8 cellular contexts compared by ENCODE assay signal in the genomic region with DNA sequence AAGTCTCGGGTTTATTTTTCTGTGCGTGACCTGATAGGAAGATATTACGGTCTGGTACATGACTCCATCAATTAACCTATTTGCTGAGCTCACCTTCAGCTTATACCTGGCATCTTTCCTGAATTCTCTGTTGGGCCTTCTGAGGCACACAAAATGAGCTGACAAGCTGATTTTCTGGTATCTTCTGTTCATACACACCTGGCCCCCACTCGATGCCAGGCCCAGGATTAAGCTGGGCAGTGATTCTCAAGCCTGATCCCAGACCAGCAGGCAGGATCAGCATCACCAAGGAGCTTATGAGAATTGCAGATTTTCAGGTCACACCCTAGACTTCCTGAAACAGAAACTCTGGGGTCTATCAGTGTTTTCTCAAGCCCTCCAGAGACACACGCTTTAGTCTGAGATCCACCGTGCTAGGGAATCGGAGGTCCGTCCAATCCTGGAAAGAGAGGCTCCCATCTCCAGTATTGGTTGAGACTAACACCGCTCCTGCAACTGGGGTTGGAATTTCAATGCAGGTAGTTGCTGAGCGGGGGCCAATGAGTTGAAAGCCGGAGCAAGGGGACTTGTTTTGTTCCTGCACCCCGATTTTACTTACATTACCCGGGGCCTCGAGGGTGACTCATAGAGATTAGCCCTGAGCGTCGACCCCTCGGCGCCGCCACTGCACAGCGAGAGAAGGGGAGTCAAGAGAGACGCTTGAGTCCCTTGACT. TPM values are rescaled to one million over a fixed set of nuclear protein-coding genes. Genes with fewer than 3 reads are reported as not detected.
DNase-seq lines count a peak whose midpoint lies in the region; ATAC-seq and TF ChIP-seq lines count a peak whose summit lies in the region.

No MANE protein-coding gene starts in this region.

- H3K36me3 ChIP-seq in liver (ENCODE audit: control insufficient read depth in 4 of 4, insufficient read depth in 3 of 4, low read depth in 1 of 4, low read length in 3 of 4) (peaks cover 0 to 16% (median 14%) of the 10 kb centered on the region in 4 donors), transverse colon (peaks cover 0 to 7% (median 0%) of the 10 kb centered on the region in 4 donors)

- peaks cover 14% of the 10 kb centered on the region for H3K27me3 Mint-ChIP-seq in brain

- intact Hi-C loops in transverse colon (cut with DNase I; ENCODE audit: low total_unique reads), result no loop called here

- TF ChIP-seq CTCF in brain (conservative IDR thresholded peaks at IDR 0.05) (no peak), liver (IDR thresholded peaks at IDR 0.05; ENCODE audit: low read depth, low read length, missing input control) (no peak), transverse colon (IDR thresholded peaks at IDR 0.05) (no peak)

- H3K36me3 Mint-ChIP-seq in brain, result peaks cover 35% of the 10 kb centered on the region

- H3K4me3 ChIP-seq in GM08714 (ENCODE audit: low read length) (peak overlapping the region; percentile 60; the same call in 1 of the 2 replicates), liver (ENCODE audit: low read depth in 1 of 3, low read length in 3 of 3) (peak overlapping the region; percentile 51 to 76 (median 60)), transverse colon (peak overlapping the region; percentile 10 to 100 (median 96))

- H3K9me3 ChIP-seq in liver (ENCODE audit: control insufficient read depth in 4 of 4, low read length in 3 of 4) (no peaks in the 10 kb centered on the region), transverse colon (no peaks in the 10 kb centered on the region)

- no peak for TF ChIP-seq RAD21 in liver (IDR thresholded peaks at IDR 0.05)

- H3K27me3 ChIP-seq in liver (ENCODE audit: control insufficient read depth in 4 of 4, insufficient read depth in 4 of 4, low read length in 3 of 4) (no peaks in the 10 kb centered on the region), transverse colon (no peaks in the 10 kb centered on the region)

- 26% methylated on average over 21 of the region's 21 CpGs for WGBS in liver
- 28 to 97% methylated on average over 4 to 21 of the region's 21 CpGs for WGBS in transverse colon (ENCODE audit: low coverage in 1 of 2), 2 donors

- peak overlapping the region; percentile 67 to 97 for H3K27ac ChIP-seq in liver (ENCODE audit: low read depth in 1 of 2, low read length in 2 of 2)
- H3K27ac ChIP-seq in transverse colon, result peak overlapping the region; percentile 96 to 100 (median 98)

- no peak for TF ChIP-seq POLR2A in transverse colon (IDR thresholded peaks at IDR 0.05)

- H3K4me1 Mint-ChIP-seq in brain, result peaks cover 40% of the 10 kb centered on the region

- H3K27ac Mint-ChIP-seq in brain, result peak overlapping the region; percentile 100

- peak overlapping the region; percentile 73 to 76 for H3K9ac ChIP-seq in liver (ENCODE audit: low read depth in 1 of 2, low read length in 2 of 2)

- H3K9me3 Mint-ChIP-seq in brain, result peaks cover 0 to 4% (median 0%) of the 10 kb centered on the region in 5 experiments

- peak; percentile 1 for ATAC-seq in HG02943 (IDR thresholded peaks at IDR 0.05; ENCODE audit: low read depth, unreplicated experiment)
- no peak for ATAC-seq in GM21390 (IDR thresholded peaks at IDR 0.05; ENCODE audit: unreplicated experiment)
- no peak for ATAC-seq in GM18858 (IDR thresholded peaks at IDR 0.05; ENCODE audit: unreplicated experiment)

- H3K4me1 ChIP-seq in liver (ENCODE audit: control insufficient read depth in 4 of 4, insufficient read depth in 4 of 4, low read length in 3 of 4), result peaks cover 0 to 19% (median 11%) of the 10 kb centered on the region in 4 donors
- H3K4me1 ChIP-seq in transverse colon, result peaks cover 0 to 41% (median 16%) of the 10 kb centered on the region in 4 donors

- in situ Hi-C loops in transverse colon (cut with MboI; ENCODE audit: low pct_ligation_motif_present in 1 of 4, low pct_unique_long_range_greater_than_20kb in 1 of 4, low sequenced_read_pairs in 3 of 4), result loop anchor here in 1 of 4 donors (25.0 kb wide), 1 partner anchor 897 kb away; the partner anchor contains the start of gene RPSA

- no peak for TF ChIP-seq EP300 in transverse colon (IDR thresholded peaks at IDR 0.05; ENCODE audit: low read depth)

- H3K4me3 Mint-ChIP-seq in brain, result peak overlapping the region; percentile 93 to 100 (median 98)

- no peak for DNase-seq in transverse colon
- no peak for DNase-seq in NCI-H69 (lab: John Stamatoyannopoulos, UW)

TF ChIP-seq in liver, 16 proteins besides CTCF, POLR2A, EP300 and RAD21:
- TF ChIP-seq REST (IDR thresholded peaks at IDR 0.05) (no peak), EGR1 (IDR thresholded peaks at IDR 0.05; ENCODE audit: low read depth in 2 of 2) (no peak), JUND (IDR thresholded peaks at IDR 0.05) (no peak), FOXA1 (IDR thresholded peaks at IDR 0.05) (no peak), ZBTB33 (IDR thresholded peaks at IDR 0.05) (no peak), ATF3 (IDR thresholded peaks at IDR 0.05) (no peak), YY1 (IDR thresholded peaks at IDR 0.05) (no peak), TAF1 (conservative IDR thresholded peaks at IDR 0.05) (no peak), SP1 (IDR thresholded peaks at IDR 0.05) (no peak), FOXA2 (IDR thresholded peaks at IDR 0.05) (no peak)

RNA-seq across cellular contexts. Expression of gene EIF1B, which starts 0.6 kb away (rescaled TPM):
- polyA plus RNA-seq in brain (ENCODE audit: insufficient read depth, low read depth, low replicate concordance) (115 TPM), liver (10 to 100 TPM; 33.4 to 33.8 TPM)
- total RNA-seq in liver (10 to 100 TPM; 10.9 to 22.2 TPM), transverse colon (10 to 100 TPM in 3 of 4 donors, 1 to 10 TPM in 1; 5.2 to 90.2 (median 25.2) TPM)
